Comparison of ENCODE assay signal across 18 cellular contexts in genomic region chrX:16843208-16843909, GRCh38. TPM values are rescaled to one million over a fixed set of nuclear protein-coding genes. Genes with fewer than 3 reads are reported as not detected.
DNase-seq lines count a peak whose midpoint lies in the region; ATAC-seq, FAIRE-seq and TF ChIP-seq lines count a peak whose summit lies in the region.
"Had no signal": no experiment of that assay in that cellular context is flagged by ENCODE, and none has a peak within 500 bp of the region (broad histone marks: within the 10 kb centered on the region; RNA-seq: fewer than 3 reads in every experiment).

No MANE protein-coding gene starts in this region.

- no peaks in the 10 kb centered on the region for H3K27me3 ChIP-seq in H9 (ENCODE audit: insufficient read depth, low read length)
- H3K27me3 ChIP-seq: BLaER1 had no signal

- DNase-seq in H9 (no peak), M059J (ENCODE audit: low read depth) (peak; percentile 36), progenitor cell of endocrine pancreas (ENCODE audit: low spot score, unreplicated experiment) (no peak), iPS-NIHi7 (ENCODE audit: extremely low spot score) (no peak), hypothalamus (lab: John Stamatoyannopoulos, UW) (no peak), urothelium cell line (ENCODE audit: low spot score) (no peak)
- no peak for DNase-seq in activated naive CD8-positive, alpha-beta T cell treated with anti-CD3 and anti-CD28 coated beads, Interleukin-2, amount 50 U/mL, for 24 hours
- DNase-seq: activated B cell treated with CpG ODN at 0.5 μM for 24 hours, DMS153, mammary epithelial cell, NCI-H1930, NCI-H524, retina had no signal

- H3K36me3 Mint-ChIP-seq in H9 (ENCODE audit: insufficient read depth in 1 of 3, low read depth in 3 of 3) (peaks cover 52 to 92% (median 79%) of the 10 kb centered on the region in 3 experiments; a peak in 6 of 7 replicates), progenitor cell of endocrine pancreas (ENCODE audit: insufficient read depth) (peaks cover 37% of the 10 kb centered on the region)
- H3K36me3 Mint-ChIP-seq in activated naive CD8-positive, alpha-beta T cell treated with anti-CD3 and anti-CD28 coated beads, Interleukin-2, amount 50 U/mL, for 24 hours (ENCODE audit: low read depth), result peaks cover 28% of the 10 kb centered on the region

- H3T11ph ChIP-seq in H9 (ENCODE audit: low read length), result no peak overlapping the region

- H3K4me2 ChIP-seq in H9 (ENCODE audit: insufficient read depth, insufficient read length, low read length), result no peak overlapping the region
- H3K4me2 ChIP-seq: BLaER1 had no signal

- H3K23me2 ChIP-seq in H9 (ENCODE audit: insufficient read length, low read depth, low read length, poor library complexity, severe bottlenecking), result no peaks in the 10 kb centered on the region

- H2BK15ac ChIP-seq in H9 (ENCODE audit: low read depth, low read length), result no peak overlapping the region

- no peak overlapping the region for H2BK5ac ChIP-seq in H9 (ENCODE audit: insufficient read length, low read length)

- peaks cover 39 to 50% of the 10 kb centered on the region in 2 experiments for H3K4me1 Mint-ChIP-seq in H9
- peaks cover 15% of the 10 kb centered on the region for H3K4me1 Mint-ChIP-seq in activated naive CD8-positive, alpha-beta T cell treated with anti-CD3 and anti-CD28 coated beads, Interleukin-2, amount 50 U/mL, for 24 hours
- H3K4me1 Mint-ChIP-seq in progenitor cell of endocrine pancreas (ENCODE audit: low read depth), result peaks cover 17% of the 10 kb centered on the region
- H3K4me1 Mint-ChIP-seq: activated B cell treated with CpG ODN at 0.5 μM for 24 hours had no signal

- H3K9me3 ChIP-seq in H9 (ENCODE audit: control insufficient read depth, low read depth, low read length), result no peaks in the 10 kb centered on the region
- H3K9me3 ChIP-seq: BLaER1, thoracic aorta had no signal

- no peak overlapping the region for H3K14ac ChIP-seq in H9 (ENCODE audit: insufficient read depth, low read length)

- H2AK5ac ChIP-seq in H9 (ENCODE audit: insufficient read length, low read length), result no peak overlapping the region

- peak; percentile 46 for ATAC-seq in activated naive CD8-positive, alpha-beta T cell treated with anti-CD3 and anti-CD28 coated beads, Interleukin-2, amount 50 U/mL, for 24 hours
- ATAC-seq: esophagus mucosa; natural killer cell treated with Interleukin-12 subunit alpha and Interleukin-12 subunit beta and Interleukin-15 and Interleukin-18, amount 100 ng/mL, for 72 hours had no signal

- H3K4me3 Mint-ChIP-seq in H9 (peak overlapping the region in 1 of 2 experiments; percentile 40; a peak in 3 of 5 replicates), progenitor cell of endocrine pancreas (ENCODE audit: low read depth) (no peak overlapping the region)
- no peak overlapping the region for H3K4me3 Mint-ChIP-seq in activated naive CD8-positive, alpha-beta T cell treated with anti-CD3 and anti-CD28 coated beads, Interleukin-2, amount 50 U/mL, for 24 hours
- H3K4me3 Mint-ChIP-seq: activated B cell treated with CpG ODN at 0.5 μM for 24 hours; natural killer cell treated with Interleukin-12 subunit alpha and Interleukin-12 subunit beta and Interleukin-15 and Interleukin-18, amount 100 ng/mL, for 72 hours had no signal

- no peak overlapping the region for H3K56ac ChIP-seq in H9 (ENCODE audit: insufficient read length, low read depth, low read length)

- H3K4me1 ChIP-seq in H9 (ENCODE audit: insufficient read depth, low read length), result peaks cover 7% of the 10 kb centered on the region; the same call in 1 of the 2 replicates
- H3K4me1 ChIP-seq: BLaER1 had no signal

- H3K27ac Mint-ChIP-seq in H9, result peak overlapping the region; percentile 42 to 93 (median 76); a peak in 6 of 7 replicates
- H3K27ac Mint-ChIP-seq in activated naive CD8-positive, alpha-beta T cell treated with anti-CD3 and anti-CD28 coated beads, Interleukin-2, amount 50 U/mL, for 24 hours, result peak overlapping the region; percentile 76
- H3K27ac Mint-ChIP-seq in progenitor cell of endocrine pancreas, result peak overlapping the region; percentile 69
- H3K27ac Mint-ChIP-seq: activated B cell treated with CpG ODN at 0.5 μM for 24 hours; natural killer cell treated with Interleukin-12 subunit alpha and Interleukin-12 subunit beta and Interleukin-15 and Interleukin-18, amount 100 ng/mL, for 72 hours had no signal

- peak overlapping the region; percentile 23 for H3K27ac ChIP-seq in H9 (ENCODE audit: insufficient read length, low read depth, low read length)
- H3K27ac ChIP-seq: BLaER1 had no signal

- FAIRE-seq in urothelium cell line (lab: Jason Lieb, UNC), result no peak
- FAIRE-seq: islet of Langerhans had no signal

- no peak overlapping the region for H4K8ac ChIP-seq in H9 (replicated peaks; ENCODE audit: insufficient read length, low read depth, low read length)

- H2AFZ ChIP-seq in H9 (ENCODE audit: low read length), result no peak overlapping the region

- no peak overlapping the region for H3K4ac ChIP-seq in H9 (ENCODE audit: low read depth, low read length)

- no peak overlapping the region for H4K5ac ChIP-seq in H9 (ENCODE audit: insufficient read length, low read depth, low read length)

- H3K23ac ChIP-seq in H9 (ENCODE audit: insufficient read length, low read depth, low read length), result no peak overlapping the region

- H3K79me1 ChIP-seq in H9 (ENCODE audit: insufficient read depth, low read depth, low read length, poor library complexity, severe bottlenecking), result no peaks in the 10 kb centered on the region

- H3K9me3 Mint-ChIP-seq in H9 (no peaks in the 10 kb centered on the region), progenitor cell of endocrine pancreas (ENCODE audit: low read depth) (no peaks in the 10 kb centered on the region)
- no peaks in the 10 kb centered on the region for H3K9me3 Mint-ChIP-seq in activated naive CD8-positive, alpha-beta T cell treated with anti-CD3 and anti-CD28 coated beads, Interleukin-2, amount 50 U/mL, for 24 hours
- H3K9me3 Mint-ChIP-seq: activated B cell treated with CpG ODN at 0.5 μM for 24 hours; natural killer cell treated with Interleukin-12 subunit alpha and Interleukin-12 subunit beta and Interleukin-15 and Interleukin-18, amount 100 ng/mL, for 72 hours had no signal

- no peak overlapping the region for H2BK20ac ChIP-seq in H9 (ENCODE audit: low read depth, low read length, poor library complexity, severe bottlenecking)

- H3K79me2 ChIP-seq in H9 (ENCODE audit: insufficient read depth, low read length), result no peaks in the 10 kb centered on the region

- H3K27me3 Mint-ChIP-seq in H9 (ENCODE audit: low read depth) (no peaks in the 10 kb centered on the region), progenitor cell of endocrine pancreas (no peaks in the 10 kb centered on the region)
- H3K27me3 Mint-ChIP-seq in activated naive CD8-positive, alpha-beta T cell treated with anti-CD3 and anti-CD28 coated beads, Interleukin-2, amount 50 U/mL, for 24 hours, result no peaks in the 10 kb centered on the region
- H3K27me3 Mint-ChIP-seq: activated B cell treated with CpG ODN at 0.5 μM for 24 hours; natural killer cell treated with Interleukin-12 subunit alpha and Interleukin-12 subunit beta and Interleukin-15 and Interleukin-18, amount 100 ng/mL, for 72 hours had no signal

- no peak overlapping the region for H3K9ac ChIP-seq in H9 (ENCODE audit: extremely low read depth, insufficient read length, low read length)
- H3K9ac ChIP-seq: BLaER1 had no signal

- H3K18ac ChIP-seq in H9 (ENCODE audit: insufficient read length, low read depth, low read length), result no peak overlapping the region

- H4K20me1 ChIP-seq in H9 (ENCODE audit: control insufficient read depth, insufficient read depth, insufficient read length), result no peaks in the 10 kb centered on the region

- no peak overlapping the region for H2BK12ac ChIP-seq in H9 (ENCODE audit: insufficient read length, low read depth, low read length)

- H4K91ac ChIP-seq in H9 (ENCODE audit: insufficient read length, low read depth, low read length), result no peak overlapping the region

- WGBS in H9 (ENCODE audit: extremely low coverage, insufficient read length, low lambda C conversion rate), result no CpG with 5 or more reads among the region's 3 CpGs

- no peak for TF ChIP-seq CTCF in H9 (conservative IDR thresholded peaks at IDR 0.05)
- no peak for TF ChIP-seq CTCF in progenitor cell of endocrine pancreas (IDR thresholded peaks at IDR 0.05; ENCODE audit: unreplicated experiment)

- H2BK120ac ChIP-seq in H9 (ENCODE audit: low read depth, low read length, poor library complexity, severe bottlenecking), result no peak overlapping the region

RNA-seq across cellular contexts. Expression of gene RBBP7, which starts 26.8 kb away (rescaled TPM):
- total RNA-seq in H9 (2021) (239 and 249 TPM in 2 replicates), progenitor cell of endocrine pancreas (234 and 235 TPM in 2 replicates)
- 216 and 229 TPM in 2 replicates for total RNA-seq in M059J (2014; rRNA removed; shearing (Covaris generic))

RNA-seq across cellular contexts. Expression of gene TXLNG, which starts 57.1 kb away (rescaled TPM):
- total RNA-seq in H9 (2021), result 87.8 and 90.7 TPM in 2 replicates
- 7.2 and 10.7 TPM in 2 replicates for total RNA-seq in M059J (2014; rRNA removed; shearing (Covaris generic))
- 25.4 and 25.8 TPM in 2 replicates for total RNA-seq in progenitor cell of endocrine pancreas
